24 cellular contexts compared by ENCODE assay signal in the genomic region with DNA sequence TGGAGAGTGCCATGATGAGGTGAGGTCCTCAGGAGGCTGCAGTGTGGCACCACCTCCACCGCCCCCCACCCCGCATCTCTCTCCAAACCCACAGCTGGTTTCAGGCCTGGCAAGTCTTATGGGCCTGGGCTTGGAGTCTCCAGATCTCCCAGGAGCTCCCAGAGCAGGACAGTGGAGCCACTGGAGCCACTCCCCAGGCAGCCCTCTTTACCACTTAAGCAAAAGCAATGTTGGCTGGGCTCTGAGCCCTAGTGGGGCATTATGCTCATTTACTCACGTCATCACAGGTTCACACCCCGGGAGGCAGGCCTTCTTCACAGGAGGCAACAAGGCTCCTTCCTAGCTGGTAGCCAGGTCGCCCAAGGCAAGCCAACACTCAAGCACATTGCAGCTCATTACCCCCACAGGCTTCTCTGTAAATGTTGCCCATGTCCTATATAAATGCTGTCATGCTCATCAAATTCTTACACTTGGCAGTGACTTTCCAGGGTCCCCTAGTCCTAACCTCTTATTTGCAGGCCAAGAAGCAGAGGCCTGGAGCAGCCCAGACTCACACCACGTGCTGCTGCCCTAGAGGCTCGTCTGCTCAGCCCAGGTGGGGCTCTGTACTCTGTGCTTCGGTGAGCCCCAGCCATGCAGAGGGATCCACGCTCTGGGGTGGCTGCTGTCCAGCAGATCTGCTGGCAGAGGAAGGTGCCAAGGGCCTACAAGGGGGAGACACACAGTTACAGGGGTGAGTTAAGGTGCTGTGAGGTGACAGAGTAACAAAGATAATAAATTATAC.
A peak's percentile ranks its signal among the peaks of the same experiment; 100 is the strongest.
DNase-seq lines count a peak whose midpoint lies in the region; ATAC-seq and TF ChIP-seq lines count a peak whose summit lies in the region.
"Had no signal": no experiment of that assay in that cellular context is flagged by ENCODE, and none has a peak within 500 bp of the region (broad histone marks: within the 10 kb centered on the region; RNA-seq: fewer than 3 reads in every experiment).

No MANE protein-coding gene starts in this region.

- H3K36me3 Mint-ChIP-seq in glutamatergic neuron (ENCODE audit: unreplicated experiment) = peaks cover 6% of the 10 kb centered on the region
- peaks cover 2% of the 10 kb centered on the region for H3K36me3 Mint-ChIP-seq in effector memory CD8-positive, alpha-beta T cell (ENCODE audit: insufficient read depth)
- H3K36me3 Mint-ChIP-seq: CD4-positive, alpha-beta memory T cell had no signal

- POLR2A ChIA-PET in A673 (lab: Charles Lee; ENCODE audit: low non-redundant PET) = no interaction called here
- POLR2A ChIA-PET in HEK293 (lab: Yijun Ruan, JAX) = no interaction called here

- H3K4me3 Mint-ChIP-seq in glutamatergic neuron (ENCODE audit: unreplicated experiment) = no peak overlapping the region
- H3K4me3 Mint-ChIP-seq in effector memory CD8-positive, alpha-beta T cell = no peak overlapping the region
- H3K4me3 Mint-ChIP-seq: CD4-positive, alpha-beta memory T cell; H9 had no signal

- no peaks in the 10 kb centered on the region for H3K9me3 ChIP-seq in A673 (ENCODE audit: low read depth, low read length, poor library complexity, severe bottlenecking)
- H3K9me3 ChIP-seq in HEK293 (ENCODE audit: control insufficient read depth, insufficient read depth, low read depth, low read length) = no peaks in the 10 kb centered on the region
- no peaks in the 10 kb centered on the region for H3K9me3 ChIP-seq in sigmoid colon
- H3K9me3 ChIP-seq: A549 had no signal

- no TSS peak for BruUV-seq in A673 (replicated peaks; lab: Mats Ljungman, UMichigan)

- TF ChIP-seq CTCF in A673 (conservative IDR thresholded peaks at IDR 0.05; ENCODE audit: low read depth, low read length) (no peak), HEK293 (tag by site-specific recombination; IDR thresholded peaks at IDR 0.05) (no peak), glutamatergic neuron (IDR thresholded peaks at IDR 0.05; ENCODE audit: partially characterized antibody, unreplicated experiment) (no peak), sigmoid colon (IDR thresholded peaks at IDR 0.05) (no peak)

- H3K27ac ChIP-seq in A673 (ENCODE audit: low read depth, low read length, poor library complexity, severe bottlenecking) (peak overlapping the region; percentile 62), HEK293 (ENCODE audit: extremely low read depth, low read depth, low read length) (no peak overlapping the region), sigmoid colon (no peak overlapping the region)
- H3K27ac ChIP-seq: A549, GM23248, SK-N-MC had no signal

- CTCF ChIA-PET in A673 (lab: Charles Lee) (no interaction called here), HEK293 (lab: Yijun Ruan, JAX) (interaction anchor here (1.5 kb wide), 1 partner anchor 31 kb away, joined by 5 read pairs; no protein-coding TSS in a partner anchor)

- no peaks in the 10 kb centered on the region for H3K4me1 Mint-ChIP-seq in glutamatergic neuron (ENCODE audit: low read depth, unreplicated experiment)
- H3K4me1 Mint-ChIP-seq in effector memory CD8-positive, alpha-beta T cell (ENCODE audit: low read depth in 2 of 2) = peaks cover 0 to 2% of the 10 kb centered on the region in 2 donors
- H3K4me1 Mint-ChIP-seq: CD4-positive, alpha-beta memory T cell had no signal

- no peak for ATAC-seq in effector memory CD8-positive, alpha-beta T cell (replicated peaks)
- ATAC-seq: A549, PC-3 had no signal

- no peaks in the 10 kb centered on the region for H3K27me3 ChIP-seq in A673 (replicated peaks; ENCODE audit: insufficient read depth, low read depth, low read length, poor library complexity)
- H3K27me3 ChIP-seq in sigmoid colon = peaks cover 0 to 16% (median 0%) of the 10 kb centered on the region in 3 donors

- H3K27me3 Mint-ChIP-seq in glutamatergic neuron (ENCODE audit: unreplicated experiment) = peaks cover 6% of the 10 kb centered on the region
- peaks cover 25 to 38% of the 10 kb centered on the region in 2 donors for H3K27me3 Mint-ChIP-seq in effector memory CD8-positive, alpha-beta T cell

- no peak for TF ChIP-seq POLR2A in sigmoid colon (IDR thresholded peaks at IDR 0.05)

- intact Hi-C loops in A673 (cut with micrococcal nuclease; ENCODE audit: unreplicated experiment) = no loop called here
- intact Hi-C loops in sigmoid colon (cut with DNase I) = no loop called here

- H3K4me3 ChIP-seq in A673 (ENCODE audit: low read depth, low read length, poor library complexity, severe bottlenecking) (no peak overlapping the region), HEK293 (ENCODE audit: low read depth, low read length) (no peak overlapping the region), sigmoid colon (no peak overlapping the region)
- H3K4me3 ChIP-seq: A549, GM23248, SK-N-MC had no signal

- H3K4me1 ChIP-seq in A673 (ENCODE audit: insufficient read depth, low read length, poor library complexity, severe bottlenecking) (peaks cover 23% of the 10 kb centered on the region), HEK293 (ENCODE audit: control insufficient read depth, insufficient read depth, low read length) (no peaks in the 10 kb centered on the region), sigmoid colon (no peaks in the 10 kb centered on the region)
- H3K4me1 ChIP-seq: A549 had no signal

- no peak for TF ChIP-seq EP300 in sigmoid colon (IDR thresholded peaks at IDR 0.05)

- DNase-seq in A673 (ENCODE audit: low spot score) (no peak), glutamatergic neuron (peak; percentile 9), sigmoid colon (peak; percentile 44), putamen (ENCODE audit: low spot score) (no peak)
- no peak for DNase-seq in activated CD8-positive, alpha-beta memory T cell treated with anti-CD3 and anti-CD28 coated beads, Interleukin-2, amount 50 U/mL, for 4 hours
- DNase-seq in effector memory CD8-positive, alpha-beta T cell = no peak
- DNase-seq: C1 segment of cervical spinal cord; CD4-positive, alpha-beta memory T cell; COR-L47; DMS53; GM23248; H9; KG1; MM.1S; NCI-H2029; NCI-H446; NCI-H524 treated with DMSO at 0.1 percent for 48 hours; NCI-H82; NK-92 treated with Interleukin-12 subunit alpha and Interleukin-12 subunit beta, amount 100 ng/mL, for 24 hours; PC-3; SIG-M5 had no signal

- WGBS in sigmoid colon, 2 donors = 65 to 80% methylated on average over 9 of the region's 9 CpGs

- H3K27ac Mint-ChIP-seq in glutamatergic neuron (ENCODE audit: unreplicated experiment) = no peak overlapping the region
- no peak overlapping the region for H3K27ac Mint-ChIP-seq in effector memory CD8-positive, alpha-beta T cell
- H3K27ac Mint-ChIP-seq: CD4-positive, alpha-beta memory T cell; H9 had no signal

- H3K9me3 Mint-ChIP-seq in glutamatergic neuron (ENCODE audit: unreplicated experiment) = peaks cover 2% of the 10 kb centered on the region
- no peaks in the 10 kb centered on the region for H3K9me3 Mint-ChIP-seq in effector memory CD8-positive, alpha-beta T cell
- H3K9me3 Mint-ChIP-seq: H9 had no signal

- H3K36me3 ChIP-seq in A673 (ENCODE audit: insufficient read depth, low read length, poor library complexity, severe bottlenecking) (no peaks in the 10 kb centered on the region), HEK293 (ENCODE audit: control insufficient read depth in 2 of 2, insufficient read depth in 1 of 2, low read length in 2 of 2) (no peaks in the 10 kb centered on the region), sigmoid colon (no peaks in the 10 kb centered on the region)

TF ChIP-seq in HEK293, 187 proteins besides CTCF, POLR2A, EP300 and RAD21:
- TF ChIP-seq OSR2 (tag by site-specific recombination; IDR thresholded peaks at IDR 0.05) (no peak), ZNF184 (tag by site-specific recombination; IDR thresholded peaks at IDR 0.05) (no peak), ZNF404 (tag by site-specific recombination; IDR thresholded peaks at IDR 0.05) (no peak), HOXD13 (CRISPR knock-in tag; IDR thresholded peaks at IDR 0.05; ENCODE audit: borderline replicate concordance) (no peak), ZNF707 (tag by site-specific recombination; IDR thresholded peaks at IDR 0.05) (no peak), ZFP3 (tag by site-specific recombination; IDR thresholded peaks at IDR 0.05; ENCODE audit: low read depth) (no peak), ZIC2 (tag by site-specific recombination; IDR thresholded peaks at IDR 0.05) (peak; percentile 59), SCRT1 (tag by site-specific recombination; IDR thresholded peaks at IDR 0.05; ENCODE audit: borderline replicate concordance) (no peak), ZSCAN16 (tag by site-specific recombination; IDR thresholded peaks at IDR 0.05) (no peak), REPIN1 (tag by site-specific recombination; IDR thresholded peaks at IDR 0.05; ENCODE audit: low read depth) (no peak), ZNF354C (tag by site-specific recombination; IDR thresholded peaks at IDR 0.05; ENCODE audit: borderline replicate concordance, low read depth) (no peak), GLIS1 (tag by site-specific recombination; IDR thresholded peaks at IDR 0.05) (peak; percentile 84)

Comparison
In these comparisons a context has a peak if more than half of its experiments do, and no peak if none do; other contexts are left out.
1. DNase-seq: peak in glutamatergic neuron (single experiment) and sigmoid colon (single experiment); none in A673 (single experiment), activated CD8-positive, alpha-beta memory T cell treated with anti-CD3 and anti-CD28 coated beads, Interleukin-2, amount 50 U/mL, for 4 hours (single experiment), effector memory CD8-positive, alpha-beta T cell (0 of 3) and putamen (single experiment).